8 cellular contexts compared by ENCODE assay signal in genomic region chr17:6070895-6071511, GRCh38. TPM values are rescaled to one million over a fixed set of nuclear protein-coding genes. Genes with fewer than 3 reads are reported as not detected.
DNase-seq lines count a peak whose midpoint lies in the region; ATAC-seq and TF ChIP-seq lines count a peak whose summit lies in the region.

No MANE protein-coding gene starts in this region.

- H3K4me2 ChIP-seq in GM23248 (ENCODE audit: unreplicated experiment) = no peak overlapping the region

- H3K9me2 ChIP-seq in GM23248 (ENCODE audit: insufficient read depth) = no peaks in the 10 kb centered on the region

- H2AFZ ChIP-seq in GM23248 = no peak overlapping the region

- 10 to 12% methylated on average over 22 to 42 of the region's 42 CpGs for WGBS in GM23248 (ENCODE audit: low coverage in 1 of 2, low lambda C conversion rate in 2 of 2, missing lambda C conversion rate in 2 of 2), 2 experiments

- H3K9me3 ChIP-seq in HAP-1 = no peaks in the 10 kb centered on the region
- no peaks in the 10 kb centered on the region for H3K9me3 ChIP-seq in GM23248 (ENCODE audit: low read depth)

- no peaks in the 10 kb centered on the region for H4K20me1 ChIP-seq in GM23248 (ENCODE audit: insufficient read depth)

- no peaks in the 10 kb centered on the region for H3K79me2 ChIP-seq in GM23248 (ENCODE audit: insufficient read depth)

- no peaks in the 10 kb centered on the region for H3K36me3 Mint-ChIP-seq in activated naive CD8-positive, alpha-beta T cell

- H3K27me3 ChIP-seq in HAP-1 (ENCODE audit: low read depth) = peaks cover 4% of the 10 kb centered on the region; the same call in 1 of the 2 replicates
- H3K27me3 ChIP-seq in GM23248 (replicated peaks; ENCODE audit: insufficient read depth) = peaks cover 34% of the 10 kb centered on the region

- H3K27me3 Mint-ChIP-seq in activated naive CD8-positive, alpha-beta T cell = peaks cover 45% of the 10 kb centered on the region

- H3K27ac Mint-ChIP-seq in activated naive CD8-positive, alpha-beta T cell = no peak overlapping the region

- no peaks in the 10 kb centered on the region for H3K9me3 Mint-ChIP-seq in activated naive CD8-positive, alpha-beta T cell (ENCODE audit: low read depth)

- in situ Hi-C loops in HAP-1 (cut with MboI; ENCODE audit: low sequenced_read_pairs) = no loop called here
- in situ Hi-C loops in GM23248 (cut with MboI) = no loop called here

- H3K36me3 ChIP-seq in HAP-1 (replicated peaks) (no peaks in the 10 kb centered on the region), GM23248 (ENCODE audit: low read depth) (no peaks in the 10 kb centered on the region)

- no peak for ATAC-seq in GM19035 (IDR thresholded peaks at IDR 0.05; ENCODE audit: unreplicated experiment)

- peak overlapping the region; percentile 68 for H3K4me3 Mint-ChIP-seq in activated naive CD8-positive, alpha-beta T cell

- peak overlapping the region; percentile 49 for H3K4me3 ChIP-seq in HAP-1
- H3K4me3 ChIP-seq in iPS-11a (ENCODE audit: low read depth, low read length) = peak overlapping the region; percentile 67
- peak overlapping the region; percentile 67 for H3K4me3 ChIP-seq in retinal pigment epithelial cell (ENCODE audit: low read length)
- no peak overlapping the region for H3K4me3 ChIP-seq in GM23248

- H3K4me1 Mint-ChIP-seq in activated naive CD8-positive, alpha-beta T cell (ENCODE audit: low read depth) = peaks cover 16% of the 10 kb centered on the region

- no peak overlapping the region for H3K27ac ChIP-seq in GM23248

- no peak for TF ChIP-seq POLR2A in erythroblast (IDR thresholded peaks at IDR 0.05; ENCODE audit: low read length)

- DNase-seq in HAP-1 (ENCODE audit: low spot score in 2 of 2) (peak; percentile 2 to 61), retinal pigment epithelial cell (ENCODE audit: low read depth) (no peak), GM23248 (no peak), erythroblast (lab: John Stamatoyannopoulos, UW) (no peak), NCI-H524 treated with DMSO at 0.1 percent for 48 hours (lab: John Stamatoyannopoulos, UW) (no peak)

- H3K9ac ChIP-seq in GM23248 = no peak overlapping the region

- H3K4me1 ChIP-seq in HAP-1 (peaks cover 4% of the 10 kb centered on the region; the same call in 1 of the 2 replicates), GM23248 (ENCODE audit: insufficient read depth) (no peaks in the 10 kb centered on the region)

- TF ChIP-seq CTCF in retinal pigment epithelial cell (conservative IDR thresholded peaks at IDR 0.05; ENCODE audit: low read depth, low read length) = peak; percentile 5

- H3F3A ChIP-seq in GM23248 (ENCODE audit: insufficient read depth) = no peaks in the 10 kb centered on the region

RNA-seq across cellular contexts. Expression of gene WSCD1, which starts 0.8 kb away (rescaled TPM):
- 0.11 TPM in 1 of 2 replicates, not detected in the other for total RNA-seq in GM23248 (2014; rRNA removed; shearing (Covaris generic))
- not detected in 2 replicates for polyA plus RNA-seq in GM23248 (2016; fragmentation: Nextera tagmentation; extraction: Ambion mirVana)

Comparison
In these comparisons a context has a peak if more than half of its experiments do, and no peak if none do; other contexts are left out.
1. DNase-seq: peak in HAP-1 (2 of 2); none in retinal pigment epithelial cell (single experiment), GM23248 (single experiment), erythroblast (0 of 2) and NCI-H524 treated with DMSO at 0.1 percent for 48 hours (single experiment).